8 cellular contexts compared by ENCODE assay signal in genomic region chr11:64846998-64847666, GRCh38. TPM values are rescaled to one million over a fixed set of nuclear protein-coding genes. Genes with fewer than 3 reads are reported as not detected.
DNase-seq lines count a peak whose midpoint lies in the region; ATAC-seq and TF ChIP-seq lines count a peak whose summit lies in the region.

No MANE protein-coding gene starts in this region.

- H3K4me1 Mint-ChIP-seq in endothelial cell (ENCODE audit: unreplicated experiment): peaks cover 9% of the 10 kb centered on the region

- no peak for ATAC-seq in GM18498 (IDR thresholded peaks at IDR 0.05; ENCODE audit: unreplicated experiment)

- no peaks in the 10 kb centered on the region for H3K9me3 ChIP-seq in OCI-LY1 (ENCODE audit: low read length)

- H3K27me3 ChIP-seq in OCI-LY1 (ENCODE audit: insufficient read depth, low read length): no peaks in the 10 kb centered on the region

- H3K27ac Mint-ChIP-seq in endothelial cell (ENCODE audit: unreplicated experiment): no peak overlapping the region

- no peak overlapping the region for H3K4me3 ChIP-seq in Jurkat, Clone E6-1 (ENCODE audit: low read length)
- H3K4me3 ChIP-seq in OCI-LY1 (ENCODE audit: low read depth, low read length, poor library complexity, severe bottlenecking): no peak overlapping the region

- H3K9me3 Mint-ChIP-seq in endothelial cell (ENCODE audit: unreplicated experiment): no peaks in the 10 kb centered on the region

- H3K27me3 Mint-ChIP-seq in endothelial cell (ENCODE audit: unreplicated experiment): peaks cover 11% of the 10 kb centered on the region

- peaks cover 9% of the 10 kb centered on the region; the same call in 1 of the 2 replicates for H3F3A ChIP-seq in OCI-LY1 (ENCODE audit: insufficient read depth, low read length)

- no peaks in the 10 kb centered on the region for H3K36me3 ChIP-seq in OCI-LY1 (ENCODE audit: insufficient read depth, low read length)

- no peaks in the 10 kb centered on the region for H3K9me2 ChIP-seq in OCI-LY1 (ENCODE audit: low read depth, low read length)

- H3K4me3 Mint-ChIP-seq in endothelial cell (ENCODE audit: unreplicated experiment): no peak overlapping the region

- H4K20me1 ChIP-seq in OCI-LY1 (ENCODE audit: insufficient read depth, low read length): no peaks in the 10 kb centered on the region

- peak overlapping the region; percentile 98 for H3K27ac ChIP-seq in OCI-LY1 (ENCODE audit: low read depth, low read length, poor library complexity, severe bottlenecking)

- peak; percentile 95 for DNase-seq in DMS 273 (lab: John Stamatoyannopoulos, UW; ENCODE audit: unreplicated experiment)
- peak; percentile 69 for DNase-seq in Jurkat, Clone E6-1 (ENCODE audit: low read depth, low spot score)
- peak; percentile 83 for DNase-seq in activated CD8-positive, alpha-beta memory T cell treated with anti-CD3 and anti-CD28 coated beads, Interleukin-2, amount 50 U/mL, for 24 hours (ENCODE audit: extremely low read depth)
- peak; percentile 97 for DNase-seq in endothelial cell (ENCODE audit: low spot score)
- DNase-seq in midbrain (lab: John Stamatoyannopoulos, UW): peak; percentile 89
- DNase-seq in stimulated activated CD8-positive, alpha-beta memory T cell treated with anti-CD3 and anti-CD28 coated beads, Interleukin-2, amount 100 ng/mL, for 1 hour (ENCODE audit: low read depth in 2 of 2): peak; percentile 86 to 87

- no peak overlapping the region for H3K9ac ChIP-seq in OCI-LY1 (ENCODE audit: low read length)

- H3K79me2 ChIP-seq in OCI-LY1 (ENCODE audit: insufficient read depth, low read length): no peaks in the 10 kb centered on the region

- H3K36me3 Mint-ChIP-seq in endothelial cell (ENCODE audit: low read depth, unreplicated experiment): no peaks in the 10 kb centered on the region

- no peak overlapping the region for H2AFZ ChIP-seq in OCI-LY1 (ENCODE audit: low read length)

- peak overlapping the region; percentile 42; the same call in 1 of the 2 replicates for H3K4me2 ChIP-seq in OCI-LY1 (ENCODE audit: low read length)

- TF ChIP-seq CTCF in OCI-LY1 (IDR thresholded peaks at IDR 0.05; ENCODE audit: low read length): peak; percentile 91
- peak; percentile 92 for TF ChIP-seq CTCF in endothelial cell (IDR thresholded peaks at IDR 0.05; ENCODE audit: unreplicated experiment)

- H3K4me1 ChIP-seq in OCI-LY1 (ENCODE audit: insufficient read depth, low read length, severe bottlenecking): peaks cover 74% of the 10 kb centered on the region

RNA-seq across cellular contexts. Expression of gene CDC42BPG, which starts 2.7 kb away (rescaled TPM):
- 4.6 TPM for polyA plus RNA-seq in Jurkat, Clone E6-1 (2012; ENCODE audit: insufficient read depth, insufficient read length)
- 4.1 TPM for total RNA-seq in endothelial cell (ENCODE audit: unreplicated experiment)

RNA-seq across cellular contexts. Expression of gene EHD1, which starts 31.3 kb away (rescaled TPM):
- polyA plus RNA-seq in Jurkat, Clone E6-1 (2012; ENCODE audit: insufficient read depth, insufficient read length): 34.9 TPM
- 84.0 TPM for total RNA-seq in endothelial cell (ENCODE audit: unreplicated experiment)

RNA-seq across cellular contexts. Expression of gene MEN1, which starts 36.8 kb away (rescaled TPM):
- polyA plus RNA-seq in Jurkat, Clone E6-1 (2012; ENCODE audit: insufficient read depth, insufficient read length): 71.2 TPM
- 56.3 TPM for total RNA-seq in endothelial cell (ENCODE audit: unreplicated experiment)

RNA-seq across cellular contexts. Expression of gene MAP4K2, which starts 44.1 kb away (rescaled TPM):
- 42.5 TPM for polyA plus RNA-seq in Jurkat, Clone E6-1 (2012; ENCODE audit: insufficient read depth, insufficient read length)
- total RNA-seq in endothelial cell (ENCODE audit: unreplicated experiment): 202 TPM
